7 cellular contexts compared by ENCODE assay signal in the genomic region with DNA sequence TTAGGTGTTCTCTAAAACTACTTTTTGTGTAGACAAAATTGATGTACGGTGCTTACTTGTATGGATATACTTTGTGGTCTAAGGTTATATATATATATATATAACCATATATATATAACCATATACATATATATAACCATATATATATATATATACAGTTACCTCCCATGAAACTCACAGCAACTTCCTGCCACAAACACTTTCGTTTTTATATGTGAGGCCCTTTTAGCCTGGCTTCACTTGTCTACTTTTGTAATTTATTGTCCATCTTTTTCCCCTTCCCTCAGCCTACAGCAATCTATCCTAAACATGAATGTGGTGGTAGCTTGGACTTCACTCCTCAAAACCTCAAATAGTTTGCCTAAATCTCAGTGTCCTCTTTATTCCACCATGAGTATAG.
"Had no signal": no experiment of that assay in that cellular context is flagged by ENCODE, and none has a peak within 500 bp of the region (broad histone marks: within the 10 kb centered on the region; RNA-seq: fewer than 3 reads in every experiment).

No MANE protein-coding gene starts in this region.

- H3K4me3 ChIP-seq: GM23338 had no signal

- H3K27ac ChIP-seq: HL-60, KMS-11 had no signal

- H3K4me2 ChIP-seq: GM23338, KMS-11 had no signal

- H2AFZ ChIP-seq: GM23338 had no signal

- ATAC-seq: GM23338, HepG2 had no signal

- H3K9ac ChIP-seq: KMS-11 had no signal

- DNase-seq: H9, HCEC 1CT, KBM-7 had no signal
